ENCODE assay signal across 1 cellular context in the genomic region with DNA sequence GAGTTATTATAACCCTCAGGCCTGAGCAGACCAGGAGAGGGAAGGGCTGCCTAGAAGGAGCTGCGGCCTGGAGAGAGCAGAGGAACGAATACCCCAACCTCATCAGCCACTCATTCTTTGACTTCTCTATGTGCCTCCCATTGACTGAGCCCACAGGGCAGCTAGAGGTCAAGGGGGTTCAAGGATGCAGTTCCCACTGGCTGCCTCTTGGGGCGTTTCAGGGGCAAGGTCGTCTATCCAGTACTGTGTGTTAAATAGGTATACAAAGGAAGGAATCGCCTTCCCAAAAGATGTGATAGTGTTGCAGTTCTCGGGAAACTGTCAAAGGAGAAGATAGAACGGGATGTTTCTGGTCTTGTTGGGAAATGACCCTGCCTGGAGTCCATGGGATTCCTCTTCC.
TF ChIP-seq lines count a peak whose summit lies in the region.

No MANE protein-coding gene starts in this region.

TF ChIP-seq in HCT116, 20 proteins besides CTCF, POLR2A, EP300 and RAD21:
- TF ChIP-seq ZFX (IDR thresholded peaks at IDR 0.05), result no peak
- no peak for TF ChIP-seq POLR2AphosphoS5 (IDR thresholded peaks at IDR 0.05; ENCODE audit: low read depth, low read length)
- TF ChIP-seq YY1 (IDR thresholded peaks at IDR 0.05; ENCODE audit: extremely low read depth, insufficient replicate concordance, low read depth, low read length), result no peak
